Comparison of ENCODE assay signal across 20 cellular contexts in the genomic region with DNA sequence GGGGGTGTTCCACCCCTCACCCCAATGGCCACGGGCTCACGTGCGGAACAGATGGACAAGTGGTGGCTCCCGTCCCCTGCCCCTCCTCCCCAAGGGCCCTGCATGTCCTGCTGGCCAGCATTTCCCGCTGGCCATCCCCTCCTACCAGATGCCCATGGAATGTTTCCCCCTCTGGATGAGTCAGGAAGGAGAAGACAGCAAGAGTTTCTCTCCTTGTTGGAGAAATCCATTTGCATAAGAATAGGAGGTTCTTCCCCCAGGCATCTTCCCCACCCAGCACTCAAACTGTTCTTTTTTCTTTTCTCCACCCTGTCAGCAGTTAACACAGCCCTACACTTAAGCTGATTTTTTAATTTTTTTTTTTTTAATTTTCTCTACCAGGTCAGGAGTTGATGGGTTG.
"Had no signal": no experiment of that assay in that cellular context is flagged by ENCODE, and none has a peak within 500 bp of the region (broad histone marks: within the 10 kb centered on the region; RNA-seq: fewer than 3 reads in every experiment).

No MANE protein-coding gene starts in this region.

- DNase-seq: colonic mucosa; dermis blood vessel endothelial cell; effector CD4-positive, alpha-beta T cell; immature natural killer cell; left cardiac atrium; left ventricle myocardium inferior; lower lobe of right lung; mesenchymal stem cell; naive B cell; occipital lobe; right cardiac atrium; stimulated activated CD4-positive, alpha-beta T cell treated with anti-CD3 and anti-CD28 coated beads, Interleukin-2, amount 100 ng/mL, for 48 hours; stimulated activated naive CD4-positive, alpha-beta T cell treated with Interleukin-2 at 50 U/mL for 16 hours; trophoblast cell had no signal

- H3K4me2 ChIP-seq: smooth muscle cell had no signal

- H3K27ac Mint-ChIP-seq: immature natural killer cell, naive B cell, nephron, progenitor cell of endocrine pancreas had no signal

- H3K36me3 ChIP-seq: colonic mucosa, left ventricle myocardium inferior, lower lobe of right lung, pancreas had no signal

- H3K27ac ChIP-seq: colonic mucosa, left ventricle myocardium inferior, lower lobe of right lung, pancreas had no signal

- H3K9me3 ChIP-seq: colonic mucosa, lower lobe of right lung, pancreas had no signal

- H3K4me3 ChIP-seq: colonic mucosa, left ventricle myocardium inferior, lower lobe of right lung, pancreas, smooth muscle cell had no signal

- H3K36me3 Mint-ChIP-seq: immature natural killer cell had no signal

- H3K4me3 Mint-ChIP-seq: immature natural killer cell, naive B cell, nephron had no signal

- H3K27me3 ChIP-seq: colonic mucosa, pancreas had no signal

- FAIRE-seq: frontal cortex, keratinocyte, pancreas had no signal

- H3K4me1 Mint-ChIP-seq: immature natural killer cell, naive B cell, nephron had no signal

- H3K4me1 ChIP-seq: colonic mucosa, left ventricle myocardium inferior, lower lobe of right lung, pancreas had no signal

- H3K27me3 Mint-ChIP-seq: naive B cell, progenitor cell of endocrine pancreas had no signal

- ATAC-seq: left cardiac atrium, lower lobe of right lung, pancreas, right cardiac atrium had no signal
